Comparison of ENCODE assay signal across 18 cellular contexts in the genomic region with DNA sequence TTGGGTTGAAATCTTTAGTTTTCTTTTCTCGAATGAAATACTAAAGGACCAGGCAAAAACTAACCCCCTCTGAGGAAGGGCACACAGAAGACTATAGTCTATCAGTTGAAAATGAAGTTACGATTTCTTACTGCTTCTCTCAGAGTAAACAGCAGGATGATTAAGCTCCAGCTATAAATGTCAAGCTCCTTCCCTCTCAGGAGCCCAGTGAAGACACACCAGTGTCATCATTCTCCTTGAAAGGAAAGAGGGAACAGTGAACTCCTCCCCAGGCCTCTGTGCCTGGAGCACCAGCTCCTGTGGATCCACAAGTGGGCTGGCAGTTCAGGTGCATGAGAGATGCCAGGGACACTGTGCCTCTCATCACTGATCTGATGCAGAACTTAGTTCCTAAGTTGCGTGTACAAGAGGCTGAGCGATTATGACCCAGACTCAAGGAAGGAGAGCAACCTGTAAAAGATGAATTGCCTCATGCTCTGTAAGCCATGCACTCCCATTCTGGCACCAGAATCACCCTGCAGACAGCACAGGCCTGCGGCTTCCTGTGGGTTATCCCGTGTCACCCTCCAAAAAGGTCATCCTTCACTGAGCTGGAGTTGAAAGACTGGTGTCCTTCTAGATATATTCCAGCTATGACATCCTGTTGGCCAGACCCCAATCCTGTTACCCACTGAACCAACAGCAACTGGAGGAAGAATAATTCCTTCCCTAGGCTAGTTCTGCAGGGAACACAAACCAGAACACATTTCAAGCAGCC.
"Had no signal": no experiment of that assay in that cellular context is flagged by ENCODE, and none has a peak within 500 bp of the region (broad histone marks: within the 10 kb centered on the region; RNA-seq: fewer than 3 reads in every experiment).

No MANE protein-coding gene starts in this region.

- H3K9me3 ChIP-seq: colonic mucosa, gastroesophageal sphincter, left lung, thoracic aorta, upper lobe of right lung had no signal

- H3K9me3 Mint-ChIP-seq: activated CD4-positive, alpha-beta memory T cell treated with anti-CD3 and anti-CD28 coated beads, Interleukin-2, amount 10 ng/mL, durations not matched to agents 7 days and 5 days; activated T-helper 2 cell treated with anti-CD3 and anti-CD28 coated beads, Interferon-gamma antibody, Interleukin-2, Interleukin-4, amounts not matched to agents 10 μg/mL and 5 μg/mL and 100 μg/mL, durations not matched to agents 14 hours and 24 hours and 36 hours; brain; stimulated activated naive B cell treated with anti-CD40 and anti-IgM and Interleukin-4, amounts not matched to agents 10 μg/mL and 1 μg/mL and 100 μg/mL, for 72 hours had no signal

- H3K4me3 Mint-ChIP-seq: activated CD4-positive, alpha-beta memory T cell treated with anti-CD3 and anti-CD28 coated beads, Interleukin-2, amount 10 ng/mL, durations not matched to agents 7 days and 5 days; activated CD8-positive, alpha-beta memory T cell treated with anti-CD3 and anti-CD28 coated beads, Interleukin-2, amount 10 ng/mL, durations not matched to agents 7 days and 5 days; brain; natural killer cell; stimulated activated naive B cell treated with anti-CD40 and anti-IgM and Interleukin-4, amounts not matched to agents 10 μg/mL and 1 μg/mL and 100 μg/mL, for 72 hours had no signal

- H3K27me3 ChIP-seq: colonic mucosa, gastroesophageal sphincter, left lung, upper lobe of right lung had no signal

- H3K36me3 Mint-ChIP-seq: activated CD8-positive, alpha-beta memory T cell treated with anti-CD3 and anti-CD28 coated beads, Interleukin-2, amount 10 ng/mL, durations not matched to agents 7 days and 5 days; brain; natural killer cell; stimulated activated naive B cell treated with anti-CD40 and anti-IgM and Interleukin-4, amounts not matched to agents 10 μg/mL and 1 μg/mL and 100 μg/mL, for 72 hours had no signal

- H3K27me3 Mint-ChIP-seq: activated CD4-positive, alpha-beta memory T cell treated with anti-CD3 and anti-CD28 coated beads, Interleukin-2, amount 10 ng/mL, durations not matched to agents 7 days and 5 days; activated CD8-positive, alpha-beta memory T cell treated with anti-CD3 and anti-CD28 coated beads, Interleukin-2, amount 10 ng/mL, durations not matched to agents 7 days and 5 days; brain; stimulated activated naive B cell treated with anti-CD40 and anti-IgM and Interleukin-4, amounts not matched to agents 10 μg/mL and 1 μg/mL and 100 μg/mL, for 72 hours had no signal

- H3K36me3 ChIP-seq: colonic mucosa, gastroesophageal sphincter, left lung, thoracic aorta, upper lobe of right lung had no signal

- H3K27ac Mint-ChIP-seq: activated CD4-positive, alpha-beta memory T cell treated with anti-CD3 and anti-CD28 coated beads, Interleukin-2, amount 10 ng/mL, durations not matched to agents 7 days and 5 days; activated CD8-positive, alpha-beta memory T cell treated with anti-CD3 and anti-CD28 coated beads, Interleukin-2, amount 10 ng/mL, durations not matched to agents 7 days and 5 days; activated T-helper 2 cell treated with anti-CD3 and anti-CD28 coated beads, Interferon-gamma antibody, Interleukin-2, Interleukin-4, amounts not matched to agents 10 μg/mL and 5 μg/mL and 100 μg/mL, durations not matched to agents 14 hours and 24 hours and 36 hours; natural killer cell; stimulated activated naive B cell treated with anti-CD40 and anti-IgM and Interleukin-4, amounts not matched to agents 10 μg/mL and 1 μg/mL and 100 μg/mL, for 72 hours had no signal

- ATAC-seq: activated CD8-positive, alpha-beta memory T cell treated with anti-CD3 and anti-CD28 coated beads, Interleukin-2, amount 10 ng/mL, durations not matched to agents 7 days and 5 days; gastroesophageal sphincter; left lung; natural killer cell; stimulated activated naive B cell treated with anti-CD40 and anti-IgM and Interleukin-4, amounts not matched to agents 10 μg/mL and 1 μg/mL and 100 μg/mL, for 72 hours; upper lobe of right lung had no signal

- H3K4me1 Mint-ChIP-seq: activated CD4-positive, alpha-beta memory T cell treated with anti-CD3 and anti-CD28 coated beads, Interleukin-2, amount 10 ng/mL, durations not matched to agents 7 days and 5 days; activated CD8-positive, alpha-beta memory T cell treated with anti-CD3 and anti-CD28 coated beads, Interleukin-2, amount 10 ng/mL, durations not matched to agents 7 days and 5 days; natural killer cell; stimulated activated naive B cell treated with anti-CD40 and anti-IgM and Interleukin-4, amounts not matched to agents 10 μg/mL and 1 μg/mL and 100 μg/mL, for 72 hours had no signal

- DNase-seq: activated CD4-positive, alpha-beta memory T cell treated with anti-CD3 and anti-CD28 coated beads, Interleukin-2, amount 10 ng/mL, durations not matched to agents 7 days and 5 days; activated CD4-positive, alpha-beta T cell treated with anti-CD3 and anti-CD28 coated beads for 48 hours; activated CD4-positive, CD25-positive, alpha-beta regulatory T cell; activated CD8-positive, alpha-beta memory T cell treated with anti-CD3 and anti-CD28 coated beads, Interleukin-2, amount 10 ng/mL, durations not matched to agents 7 days and 5 days; activated naive CD4-positive, alpha-beta T cell treated with Interleukin-2 at 50 U/mL for 16 hours; central memory CD4-positive, alpha-beta T cell; colonic mucosa; left lung; mesendoderm; natural killer cell; stimulated activated naive B cell treated with anti-CD40 and anti-IgM and Interleukin-4, amounts not matched to agents 10 μg/mL and 1 μg/mL and 100 μg/mL, for 72 hours; T-helper 1 cell; T-helper 9 cell; upper lobe of right lung had no signal

- H3K4me3 ChIP-seq: colonic mucosa, gastroesophageal sphincter, left lung, thoracic aorta, upper lobe of right lung had no signal

- H3K4me1 ChIP-seq: colonic mucosa, gastroesophageal sphincter, left lung, upper lobe of right lung had no signal

- H3K27ac ChIP-seq: colonic mucosa, gastroesophageal sphincter, left lung, thoracic aorta, upper lobe of right lung had no signal
